ENCODE assay signal across 8 cellular contexts in the genomic region with DNA sequence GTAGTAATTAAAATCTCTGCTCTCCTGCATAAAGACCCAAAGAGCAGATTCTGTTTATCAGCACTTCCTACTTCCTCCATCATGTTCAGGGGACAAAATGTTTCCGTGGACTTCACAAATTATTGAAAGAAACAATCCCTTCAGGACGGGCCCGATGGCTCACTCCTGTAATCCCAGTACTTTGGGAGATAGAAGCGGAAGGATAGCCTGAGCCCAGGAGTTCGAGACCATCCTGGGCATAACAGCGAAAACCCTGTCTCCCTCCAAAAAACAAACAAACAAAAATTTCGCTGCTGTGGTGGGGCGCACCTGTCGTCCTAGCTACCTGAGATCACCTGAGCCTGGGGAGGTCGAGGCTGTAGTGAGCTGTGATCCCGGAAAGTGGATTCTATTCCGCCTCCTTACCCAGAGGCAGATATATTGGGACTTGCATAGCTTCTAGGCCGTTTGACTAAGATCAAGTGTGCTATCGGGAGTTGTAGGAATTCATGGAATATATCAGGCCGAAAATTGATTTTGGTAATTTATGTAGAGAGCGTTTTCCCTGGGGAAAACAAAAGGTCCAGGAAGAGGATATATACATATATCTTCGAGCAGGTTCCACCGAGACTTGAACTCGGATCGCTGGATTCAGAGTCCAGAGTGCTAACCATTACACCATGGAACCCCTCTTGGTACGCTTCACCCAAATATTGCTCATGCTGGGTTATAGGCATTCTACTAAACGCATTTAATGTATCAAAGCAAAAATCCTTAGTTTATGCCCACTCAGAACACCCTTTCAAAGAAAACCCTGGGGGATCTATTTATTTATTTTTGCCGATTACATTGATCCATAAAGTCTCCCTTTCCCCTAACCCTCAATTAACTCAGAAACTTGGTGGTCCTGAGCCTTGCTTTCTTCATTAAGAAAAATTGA.
A peak's percentile ranks its signal among the peaks of the same experiment; 100 is the strongest.
DNase-seq lines count a peak whose midpoint lies in the region; ATAC-seq, FAIRE-seq and TF ChIP-seq lines count a peak whose summit lies in the region.

No MANE protein-coding gene starts in this region.

- peak in 1 of 2 donors; percentile 54 for DNase-seq in activated naive CD4-positive, alpha-beta T cell treated with anti-CD3 and anti-CD28 coated beads, Interleukin-2, amount 50 U/mL, for 72 hours (ENCODE audit: low spot score in 2 of 2)
- DNase-seq in activated naive CD4-positive, alpha-beta T cell treated with Interleukin-2 at 50 U/mL for 16 hours: no peak
- DNase-seq in NCI-H69 (lab: John Stamatoyannopoulos, UW) (peak; percentile 77), mammary epithelial cell (peak; percentile 71), progenitor cell of endocrine pancreas (ENCODE audit: low spot score, unreplicated experiment) (no peak), pancreas (no peak), right atrium auricular region (ENCODE audit: low spot score) (no peak)

- TF ChIP-seq CTCF in mammary epithelial cell (conservative IDR thresholded peaks at IDR 0.05 in 1 of 2, IDR thresholded peaks at IDR 0.05 in 1 of 2; ENCODE audit: extremely low read depth in 1 of 2, insufficient read depth in 1 of 2, low read depth in 1 of 2, low read length in 2 of 2) (no peak), progenitor cell of endocrine pancreas (IDR thresholded peaks at IDR 0.05; ENCODE audit: unreplicated experiment) (no peak), pancreas (IDR thresholded peaks at IDR 0.05) (no peak), right atrium auricular region (IDR thresholded peaks at IDR 0.05) (no peak)

- peak overlapping the region; percentile 73 for H3K4me3 Mint-ChIP-seq in progenitor cell of endocrine pancreas (ENCODE audit: low read depth)

- no TSS peak for BruUV-seq in mammary epithelial cell (replicated peaks; lab: Mats Ljungman, UMichigan)

- dilution Hi-C loops in mammary epithelial cell (cut with HindIII; ENCODE audit: low sequenced_read_pairs): no loop called here

- intact Hi-C loops in mammary epithelial cell (cut with micrococcal nuclease) (loop anchor here (1.0 to 5.0 kb wide), 5 partner anchors 42 to 125 kb away; no protein-coding TSS in a partner anchor), pancreas (cut with DNase I) (no loop called here)

- peak overlapping the region; percentile 86 for H3K4me2 ChIP-seq in mammary epithelial cell (ENCODE audit: insufficient read depth, low read depth, low read length)

- in situ Hi-C loops in mammary epithelial cell (cut with MboI; ENCODE audit: low sequenced_read_pairs in 2 of 2): no loop called here

- peaks cover 15 to 17% of the 10 kb centered on the region in 2 donors for H3K9me3 Mint-ChIP-seq in activated naive CD4-positive, alpha-beta T cell treated with anti-CD3 and anti-CD28 coated beads, Interleukin-2, amount 50 U/mL, for 72 hours
- H3K9me3 Mint-ChIP-seq in progenitor cell of endocrine pancreas (ENCODE audit: low read depth): no peaks in the 10 kb centered on the region

- CTCF ChIA-PET in mammary epithelial cell (lab: Charles Lee; ENCODE audit: low non-redundant PET): interaction anchor here (0.6 kb wide), 1 partner anchor 173 kb away, joined by 5 read pairs; no protein-coding TSS in a partner anchor

- H3K9me3 ChIP-seq in mammary epithelial cell (replicated peaks; ENCODE audit: insufficient read depth, low read length) (no peaks in the 10 kb centered on the region), pancreas (no peaks in the 10 kb centered on the region), right atrium auricular region (no peaks in the 10 kb centered on the region)

- peak; percentile 44 to 68 for ATAC-seq in activated naive CD4-positive, alpha-beta T cell treated with anti-CD3 and anti-CD28 coated beads, Interleukin-2, amount 50 U/mL, for 72 hours
- ATAC-seq in pancreas: no peak
- ATAC-seq in HG03108 (IDR thresholded peaks at IDR 0.05; ENCODE audit: unreplicated experiment): no peak

- H3K27me3 ChIP-seq in mammary epithelial cell (ENCODE audit: insufficient read depth, low read length): no peaks in the 10 kb centered on the region
- peaks cover 11 to 85% (median 39%) of the 10 kb centered on the region in 4 donors for H3K27me3 ChIP-seq in pancreas
- peaks cover 9 to 24% of the 10 kb centered on the region in 2 donors for H3K27me3 ChIP-seq in right atrium auricular region

- peak overlapping the region in 1 of 2 donors; percentile 77 for H3K27ac Mint-ChIP-seq in activated naive CD4-positive, alpha-beta T cell treated with anti-CD3 and anti-CD28 coated beads, Interleukin-2, amount 50 U/mL, for 72 hours
- H3K27ac Mint-ChIP-seq in progenitor cell of endocrine pancreas: peak overlapping the region; percentile 90

- no peaks in the 10 kb centered on the region for H4K20me1 ChIP-seq in mammary epithelial cell (ENCODE audit: insufficient read depth, low read length)

- peaks cover 11% of the 10 kb centered on the region for H3K4me1 Mint-ChIP-seq in progenitor cell of endocrine pancreas (ENCODE audit: low read depth)

- peaks cover 41 to 42% of the 10 kb centered on the region in 2 donors for H3K36me3 Mint-ChIP-seq in activated naive CD4-positive, alpha-beta T cell treated with anti-CD3 and anti-CD28 coated beads, Interleukin-2, amount 50 U/mL, for 72 hours
- H3K36me3 Mint-ChIP-seq in progenitor cell of endocrine pancreas (ENCODE audit: insufficient read depth): no peaks in the 10 kb centered on the region

- H3K27ac ChIP-seq in mammary epithelial cell (ENCODE audit: insufficient read depth, low read depth, low read length) (peak overlapping the region; percentile 57), pancreas (no peak overlapping the region), right atrium auricular region (no peak overlapping the region)

- H3K36me3 ChIP-seq in mammary epithelial cell (ENCODE audit: insufficient read depth, low read length) (no peaks in the 10 kb centered on the region), pancreas (no peaks in the 10 kb centered on the region), right atrium auricular region (no peaks in the 10 kb centered on the region)

- peak overlapping the region; percentile 46 to 68 (median 58) for H3K4me3 ChIP-seq in mammary epithelial cell (replicated peaks in 1 of 3; ENCODE audit: insufficient read depth in 1 of 3, low read depth in 2 of 3, low read length in 3 of 3)
- no peak overlapping the region for H3K4me3 ChIP-seq in pancreas
- no peak overlapping the region for H3K4me3 ChIP-seq in right atrium auricular region

- peaks cover 76% of the 10 kb centered on the region for H3K27me3 Mint-ChIP-seq in progenitor cell of endocrine pancreas

- H3K9ac ChIP-seq in mammary epithelial cell (ENCODE audit: insufficient read depth, low read length): peak overlapping the region; percentile 35

- no peak for FAIRE-seq in pancreas (lab: Jason Lieb, UNC)

- H2AFZ ChIP-seq in mammary epithelial cell (ENCODE audit: low read depth, low read length): peak overlapping the region; percentile 58

- H3K4me1 ChIP-seq in mammary epithelial cell (ENCODE audit: insufficient read depth, low read length) (peaks cover 6% of the 10 kb centered on the region), pancreas (no peaks in the 10 kb centered on the region), right atrium auricular region (peaks cover 0 to 4% of the 10 kb centered on the region in 2 donors)

- 42% methylated on average over 21 of the region's 23 CpGs for WGBS in mammary epithelial cell (ENCODE audit: low coverage, missing lambda C conversion rate)
- 20 to 21% methylated on average over 23 of the region's 23 CpGs for WGBS in pancreas, 2 donors

- no peaks in the 10 kb centered on the region for H3K79me2 ChIP-seq in mammary epithelial cell (ENCODE audit: insufficient read depth, low read length)

Comparison
In these comparisons a context has a peak if more than half of its experiments do, and no peak if none do; other contexts are left out.
1. ATAC-seq: peak in activated naive CD4-positive, alpha-beta T cell treated with anti-CD3 and anti-CD28 coated beads, Interleukin-2, amount 50 U/mL, for 72 hours (2 of 2); none in pancreas (0 of 4) and HG03108 (single experiment).
2. DNase-seq: peak in NCI-H69 (single experiment) and mammary epithelial cell (single experiment); none in activated naive CD4-positive, alpha-beta T cell treated with Interleukin-2 at 50 U/mL for 16 hours (single experiment), progenitor cell of endocrine pancreas (single experiment), pancreas (0 of 6) and right atrium auricular region (single experiment).
3. H3K4me3 ChIP-seq: peak in mammary epithelial cell (3 of 3); none in pancreas (0 of 4) and right atrium auricular region (0 of 2).